In the genomic region with DNA sequence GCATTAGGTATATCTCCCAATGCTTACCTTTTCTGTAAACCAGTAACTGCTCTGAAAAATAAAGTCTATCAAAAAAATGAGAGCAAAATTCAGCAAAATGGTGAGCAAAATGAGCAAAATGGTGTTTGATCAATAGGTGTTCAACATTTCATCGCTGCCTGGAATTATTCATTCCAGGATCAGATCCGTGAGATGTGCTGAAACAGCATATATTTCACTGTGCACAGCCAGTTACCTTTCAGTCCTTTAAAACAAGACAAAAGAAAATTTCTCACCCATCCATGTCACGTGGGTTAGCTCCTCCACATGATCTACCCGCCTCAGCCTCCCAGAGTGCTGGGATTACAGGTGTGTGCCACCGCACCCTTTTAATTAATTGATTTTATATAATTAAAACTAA, we compare ENCODE assay signal across 2 cellular contexts.
TF ChIP-seq lines count a peak whose summit lies in the region.

No MANE protein-coding gene starts in this region.

TF ChIP-seq in A549, 52 proteins besides CTCF, POLR2A, EP300 and RAD21:
- TF ChIP-seq, protein P1, sequence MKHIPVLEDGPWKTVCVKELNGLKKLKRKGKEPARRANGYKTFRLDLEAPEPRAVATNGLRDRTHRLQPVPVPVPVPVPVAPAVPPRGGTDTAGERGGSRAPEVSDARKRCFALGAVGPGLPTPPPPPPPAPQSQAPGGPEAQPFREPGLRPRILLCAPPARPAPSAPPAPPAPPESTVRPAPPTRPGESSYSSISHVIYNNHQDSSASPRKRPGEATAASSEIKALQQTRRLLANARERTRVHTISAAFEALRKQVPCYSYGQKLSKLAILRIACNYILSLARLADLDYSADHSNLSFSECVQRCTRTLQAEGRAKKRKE (CRISPR knock-in tag; IDR thresholded peaks at IDR 0.05; ENCODE audit: low read depth): no peak
- TF ChIP-seq HOXB5 (CRISPR knock-in tag; IDR thresholded peaks at IDR 0.05) (no peak), CHD2 (IDR thresholded peaks at IDR 0.05; ENCODE audit: low read length, partially characterized antibody) (no peak), RNF2 (IDR thresholded peaks at IDR 0.05; ENCODE audit: borderline replicate concordance, low read depth) (no peak), CEBPB (IDR thresholded peaks at IDR 0.05) (no peak), CBX8 (IDR thresholded peaks at IDR 0.05) (no peak), MAFK (IDR thresholded peaks at IDR 0.05; ENCODE audit: partially characterized antibody) (peak; percentile 86), KDM1A (IDR thresholded peaks at IDR 0.05; ENCODE audit: low read depth) (no peak)

TF ChIP-seq in IMR-90, 13 proteins besides CTCF, POLR2A, EP300 and RAD21:
- TF ChIP-seq MAFK (IDR thresholded peaks at IDR 0.05; ENCODE audit: low read depth, low read length) (peak; percentile 45), NFE2L2 (IDR thresholded peaks at IDR 0.05; ENCODE audit: low read depth, low read length) (no peak)
